Comparison of ENCODE assay signal across 29 cellular contexts in genomic region chr12:127923501-127923900, GRCh38.
"Had no signal": no experiment of that assay in that cellular context is flagged by ENCODE, and none has a peak within 500 bp of the region (broad histone marks: within the 10 kb centered on the region; RNA-seq: fewer than 3 reads in every experiment).

No MANE protein-coding gene starts in this region.

- H3K27ac Mint-ChIP-seq: stimulated activated effector memory CD8-positive, alpha-beta T cell treated with anti-CD3 and anti-CD28 coated beads, Interleukin-12 subunit alpha, Interleukin-12 subunit beta, amount 100 ng/mL, for 72 hours; stimulated activated memory B cell treated with anti-CD40 and anti-IgM and Interleukin-4, amounts not matched to agents 10 μg/mL and 1 μg/mL and 100 μg/mL, for 72 hours; stimulated activated naive B cell treated with anti-CD40 and anti-IgM and Interleukin-4, amounts not matched to agents 10 μg/mL and 1 μg/mL and 100 μg/mL, for 72 hours; stimulated activated naive CD8-positive, alpha-beta T cell treated with anti-CD3 and anti-CD28 coated beads, Interleukin-15, amount 100 ng/mL, for 72 hours; stimulated activated naive CD8-positive, alpha-beta T cell treated with anti-CD3 and anti-CD28 coated beads, Interleukin-15, Interleukin-2, amounts not matched to agents 100 ng/mL and 50 ng/mL, for 24 hours; type B pancreatic cell had no signal

- H3K4me3 ChIP-seq: stomach, suprapubic skin, testis, thoracic aorta, thyroid gland, tibial artery, tibial nerve, transverse colon, upper lobe of left lung, upper lobe of right lung, uterus, vagina had no signal

- H3K36me3 Mint-ChIP-seq: stimulated activated effector memory CD8-positive, alpha-beta T cell treated with anti-CD3 and anti-CD28 coated beads, Interleukin-12 subunit alpha, Interleukin-12 subunit beta, amount 100 ng/mL, for 72 hours; stimulated activated memory B cell treated with anti-CD40 and anti-IgM and Interleukin-4, amounts not matched to agents 10 μg/mL and 1 μg/mL and 100 μg/mL, for 72 hours; stimulated activated naive B cell treated with anti-CD40 and anti-IgM and Interleukin-4, amounts not matched to agents 10 μg/mL and 1 μg/mL and 100 μg/mL, for 72 hours; type B pancreatic cell had no signal

- H3K9me3 Mint-ChIP-seq: stimulated activated naive B cell treated with anti-CD40 and anti-IgM and Interleukin-4, amounts not matched to agents 10 μg/mL and 1 μg/mL and 100 μg/mL, for 72 hours; type B pancreatic cell had no signal

- H3K27me3 ChIP-seq: stomach, suprapubic skin, testis, thyroid gland, tibial artery, tibial nerve, transverse colon, upper lobe of left lung, upper lobe of right lung, uterus, vagina had no signal

- ATAC-seq: stimulated activated effector memory CD8-positive, alpha-beta T cell treated with anti-CD3 and anti-CD28 coated beads, Interleukin-12 subunit alpha, Interleukin-12 subunit beta, amount 100 ng/mL, for 72 hours; stimulated activated memory B cell treated with anti-CD40 and anti-IgM and Interleukin-4, amounts not matched to agents 10 μg/mL and 1 μg/mL and 100 μg/mL, for 72 hours; stimulated activated naive B cell treated with anti-CD40 and anti-IgM and Interleukin-4, amounts not matched to agents 10 μg/mL and 1 μg/mL and 100 μg/mL, for 72 hours; stimulated activated naive CD8-positive, alpha-beta T cell treated with anti-CD3 and anti-CD28 coated beads, Interleukin-15, amount 100 ng/mL, for 72 hours; stimulated activated naive CD8-positive, alpha-beta T cell treated with anti-CD3 and anti-CD28 coated beads, Interleukin-15, Interleukin-2, amounts not matched to agents 100 U/mL and 50 U/mL, for 24 hours; upper lobe of right lung had no signal

- H3K4me1 Mint-ChIP-seq: stimulated activated effector memory CD8-positive, alpha-beta T cell treated with anti-CD3 and anti-CD28 coated beads, Interleukin-12 subunit alpha, Interleukin-12 subunit beta, amount 100 ng/mL, for 72 hours; stimulated activated memory B cell treated with anti-CD40 and anti-IgM and Interleukin-4, amounts not matched to agents 10 μg/mL and 1 μg/mL and 100 μg/mL, for 72 hours; stimulated activated naive B cell treated with anti-CD40 and anti-IgM and Interleukin-4, amounts not matched to agents 10 μg/mL and 1 μg/mL and 100 μg/mL, for 72 hours; stimulated activated naive CD8-positive, alpha-beta T cell treated with anti-CD3 and anti-CD28 coated beads, Interleukin-15, amount 100 ng/mL, for 72 hours had no signal

- H3K4me1 ChIP-seq: suprapubic skin, testis, thyroid gland, tibial nerve, upper lobe of left lung, upper lobe of right lung, uterus, vagina had no signal

- H3K27ac ChIP-seq: stomach, suprapubic skin, testis, thoracic aorta, thyroid gland, tibial artery, tibial nerve, transverse colon, upper lobe of left lung, upper lobe of right lung, uterus, vagina had no signal

- DNase-seq: stimulated activated CD4-positive, alpha-beta T cell treated with anti-CD3 and anti-CD28 coated beads, Interleukin-2, amount 100 ng/mL, for 48 hours; stimulated activated CD4-positive, alpha-beta T cell treated with anti-CD3 and anti-CD28 coated beads, Interleukin-4, amount 100 ng/mL, for 1 hour; stimulated activated CD4-positive, alpha-beta T cell treated with anti-CD3 and anti-CD28 coated beads, Interleukin-4, amount 100 ng/mL, for 24 hours; stimulated activated CD4-positive, alpha-beta T cell treated with anti-CD3 and anti-CD28 coated beads, Interleukin-4, amount 100 ng/mL, for 4 hours; stimulated activated CD8-positive, alpha-beta memory T cell treated with anti-CD3 and anti-CD28 coated beads, Interleukin-4, amount 100 ng/mL, for 48 hours; stimulated activated naive B cell treated with anti-CD40 and anti-IgM and Interleukin-4, amounts not matched to agents 10 μg/mL and 1 μg/mL and 100 μg/mL, for 72 hours; stimulated activated naive CD4-positive, alpha-beta T cell; stimulated activated naive CD4-positive, alpha-beta T cell treated with Interleukin-2 at 50 U/mL for 16 hours; stimulated activated naive CD8-positive, alpha-beta T cell treated with anti-CD3 and anti-CD28 coated beads, Interleukin-15, amount 100 ng/mL, for 72 hours; stimulated activated naive CD8-positive, alpha-beta T cell treated with anti-CD3 and anti-CD28 coated beads, Interleukin-15, Interleukin-2, amounts not matched to agents 100 U/mL and 50 U/mL, for 24 hours; stomach; substantia nigra; testis; thyroid gland; tibial artery; transverse colon; trophoblast cell; upper lobe of left lung; upper lobe of right lung; uterus had no signal

- H3K27me3 Mint-ChIP-seq: stimulated activated memory B cell treated with anti-CD40 and anti-IgM and Interleukin-4, amounts not matched to agents 10 μg/mL and 1 μg/mL and 100 μg/mL, for 72 hours; stimulated activated naive B cell treated with anti-CD40 and anti-IgM and Interleukin-4, amounts not matched to agents 10 μg/mL and 1 μg/mL and 100 μg/mL, for 72 hours; stimulated activated naive CD8-positive, alpha-beta T cell treated with anti-CD3 and anti-CD28 coated beads, Interleukin-15, Interleukin-2, amounts not matched to agents 100 ng/mL and 50 ng/mL, for 24 hours; type B pancreatic cell had no signal

- FAIRE-seq: urothelium cell line had no signal

- H3K4me3 Mint-ChIP-seq: stimulated activated effector memory CD8-positive, alpha-beta T cell treated with anti-CD3 and anti-CD28 coated beads, Interleukin-12 subunit alpha, Interleukin-12 subunit beta, amount 100 ng/mL, for 72 hours; stimulated activated memory B cell treated with anti-CD40 and anti-IgM and Interleukin-4, amounts not matched to agents 10 μg/mL and 1 μg/mL and 100 μg/mL, for 72 hours; stimulated activated naive B cell treated with anti-CD40 and anti-IgM and Interleukin-4, amounts not matched to agents 10 μg/mL and 1 μg/mL and 100 μg/mL, for 72 hours; stimulated activated naive CD8-positive, alpha-beta T cell treated with anti-CD3 and anti-CD28 coated beads, Interleukin-15, amount 100 ng/mL, for 72 hours; stimulated activated naive CD8-positive, alpha-beta T cell treated with anti-CD3 and anti-CD28 coated beads, Interleukin-15, Interleukin-2, amounts not matched to agents 100 ng/mL and 50 ng/mL, for 24 hours; type B pancreatic cell had no signal

- H3K9me3 ChIP-seq: stomach, suprapubic skin, testis, thoracic aorta, thyroid gland, tibial artery, tibial nerve, transverse colon, upper lobe of left lung, upper lobe of right lung, uterus, vagina had no signal

- H3K36me3 ChIP-seq: stomach, suprapubic skin, thoracic aorta, thyroid gland, tibial artery, tibial nerve, transverse colon, upper lobe of left lung, upper lobe of right lung, uterus, vagina had no signal
